Comparison of ENCODE assay signal across 18 cellular contexts in the genomic region with DNA sequence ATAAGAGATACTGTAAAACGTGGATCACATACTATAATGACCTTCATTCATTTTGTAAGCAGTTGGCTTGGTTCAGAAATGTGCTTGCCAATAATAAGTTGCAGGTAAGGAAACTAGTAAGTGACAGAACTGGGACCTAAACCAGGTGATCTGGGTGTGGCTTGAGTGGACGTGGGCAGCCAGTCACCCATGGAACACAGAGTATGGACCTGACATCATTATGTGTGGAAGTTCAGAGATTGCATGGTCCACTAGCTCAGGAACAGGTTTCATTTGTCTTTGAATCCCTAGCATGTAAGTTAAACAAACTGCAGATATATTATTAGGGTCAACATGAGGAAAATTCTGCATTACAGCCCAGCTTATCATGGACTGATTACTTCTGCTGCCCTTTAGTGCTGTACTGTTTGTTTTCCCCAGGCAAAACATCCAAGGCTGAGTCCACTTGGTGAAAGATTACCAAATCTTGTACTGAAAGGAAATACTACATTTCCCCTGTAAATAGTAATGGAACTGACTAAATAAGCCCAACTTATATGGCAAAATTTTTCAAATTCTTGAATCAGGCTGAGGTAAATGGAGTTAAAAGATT.
"Had no signal": no experiment of that assay in that cellular context is flagged by ENCODE, and none has a peak within 500 bp of the region (broad histone marks: within the 10 kb centered on the region; RNA-seq: fewer than 3 reads in every experiment).

No MANE protein-coding gene starts in this region.

- H3K27ac Mint-ChIP-seq: activated CD4-positive, alpha-beta T cell treated with anti-CD3 and anti-CD28 coated beads, Interleukin-2, amount 10 ng/mL, durations not matched to agents 24 days and 14 days; activated naive CD4-positive, alpha-beta T cell treated with anti-CD3 and anti-CD28 coated beads, Interleukin-2, amount 10 ng/mL, durations not matched to agents 7 days and 5 days; activated T-helper 2 cell treated with anti-CD3 and anti-CD28 coated beads, Interferon-gamma antibody, Interleukin-2, Interleukin-4, amounts not matched to agents 10 μg/mL and 5 μg/mL and 100 μg/mL, durations not matched to agents 14 hours and 24 hours and 36 hours; stimulated activated naive B cell treated with anti-CD40 and anti-IgM and Interleukin-4, amounts not matched to agents 10 μg/mL and 1 μg/mL and 100 μg/mL, for 72 hours; T-helper 17 cell; WTC11 had no signal

- ATAC-seq: stimulated activated naive B cell treated with anti-CD40 and anti-IgM and Interleukin-4, amounts not matched to agents 10 μg/mL and 1 μg/mL and 100 μg/mL, for 72 hours; T-helper 17 cell; WTC11 had no signal

- H3K4me3 Mint-ChIP-seq: activated CD4-positive, alpha-beta T cell treated with anti-CD3 and anti-CD28 coated beads, Interleukin-2, amount 10 ng/mL, durations not matched to agents 24 days and 14 days; activated naive CD4-positive, alpha-beta T cell treated with anti-CD3 and anti-CD28 coated beads, Interleukin-2, amount 10 ng/mL, durations not matched to agents 7 days and 5 days; stimulated activated naive B cell treated with anti-CD40 and anti-IgM and Interleukin-4, amounts not matched to agents 10 μg/mL and 1 μg/mL and 100 μg/mL, for 72 hours; T-helper 17 cell; WTC11 had no signal

- H3K4me1 ChIP-seq: adrenal gland, foreskin keratinocyte, left lung, spleen, upper lobe of left lung had no signal

- H3K4me1 Mint-ChIP-seq: activated CD4-positive, alpha-beta T cell treated with anti-CD3 and anti-CD28 coated beads, Interleukin-2, amount 10 ng/mL, durations not matched to agents 24 days and 14 days; stimulated activated naive B cell treated with anti-CD40 and anti-IgM and Interleukin-4, amounts not matched to agents 10 μg/mL and 1 μg/mL and 100 μg/mL, for 72 hours; T-helper 17 cell; WTC11 had no signal

- H3K27ac ChIP-seq: adrenal gland, brain microvascular endothelial cell, esophagus muscularis mucosa, foreskin keratinocyte, left lung, ovary, spleen, upper lobe of left lung had no signal

- DNase-seq: activated CD4-positive, alpha-beta T cell treated with anti-CD3 and anti-CD28 coated beads, Interleukin-2, amount 10 ng/mL, durations not matched to agents 24 days and 14 days; activated CD8-positive, alpha-beta memory T cell treated with anti-CD3 and anti-CD28 coated beads for 24 hours; activated naive CD4-positive, alpha-beta T cell treated with anti-CD3 and anti-CD28 coated beads, Interleukin-2, amount 10 ng/mL, durations not matched to agents 7 days and 5 days; activated T-cell treated with anti-CD3 and anti-CD28 coated beads for 4 hours; adrenal gland; cerebellar nuclear complex; spleen; stimulated activated CD4-positive, alpha-beta T cell treated with anti-CD3 and anti-CD28 coated beads, Interleukin-2, amount 100 ng/mL, for 24 hours; stimulated activated naive B cell treated with anti-CD40 and anti-IgM and Interleukin-4, amounts not matched to agents 10 μg/mL and 1 μg/mL and 100 μg/mL, for 72 hours; T-helper 17 cell; upper lobe of left lung had no signal

- H3K4me3 ChIP-seq: adrenal gland, esophagus muscularis mucosa, left lung, ovary, spleen, upper lobe of left lung had no signal

- H3K27me3 Mint-ChIP-seq: T-helper 17 cell had no signal

- H3K36me3 ChIP-seq: adrenal gland, brain microvascular endothelial cell, esophagus muscularis mucosa, left lung, ovary, spleen, upper lobe of left lung had no signal

- H3K27me3 ChIP-seq: adrenal gland, brain microvascular endothelial cell, esophagus muscularis mucosa, foreskin keratinocyte, left lung, ovary, upper lobe of left lung had no signal

- H3K9me3 ChIP-seq: adrenal gland, left lung, ovary, upper lobe of left lung had no signal
